ENCODE assay signal across 21 cellular contexts in genomic region chr20:10398834-10399369, GRCh38. TPM values are rescaled to one million over a fixed set of nuclear protein-coding genes. Genes with fewer than 3 reads are reported as not detected.
A peak's percentile ranks its signal among the peaks of the same experiment; 100 is the strongest.
DNase-seq lines count a peak whose midpoint lies in the region; ATAC-seq, FAIRE-seq and TF ChIP-seq lines count a peak whose summit lies in the region.
"Had no signal": no experiment of that assay in that cellular context is flagged by ENCODE, and none has a peak within 500 bp of the region (broad histone marks: within the 10 kb centered on the region; RNA-seq: fewer than 3 reads in every experiment).

No MANE protein-coding gene starts in this region.

- H4K5ac ChIP-seq in mesendoderm (ENCODE audit: low read length): no peak overlapping the region

- TF ChIP-seq EP300 in HepG2 (IDR thresholded peaks at IDR 0.05; ENCODE audit: low read depth in 2 of 2, low read length in 2 of 2): no peak
- no peak for TF ChIP-seq EP300 in HepG2 (CRISPR knock-in tag; IDR thresholded peaks at IDR 0.05; ENCODE audit: borderline replicate concordance)

- no peaks in the 10 kb centered on the region for H3K79me2 ChIP-seq in HepG2 (ENCODE audit: insufficient read depth, low read length)
- no peaks in the 10 kb centered on the region for H3K79me2 ChIP-seq in mesendoderm (ENCODE audit: control insufficient read depth, insufficient read depth, low read length)

- no peak overlapping the region for H4K8ac ChIP-seq in mesendoderm (ENCODE audit: low read depth, low read length)

- H2BK5ac ChIP-seq in mesendoderm (ENCODE audit: low read length): no peak overlapping the region

- BruUV-seq in HepG2 (replicated peaks; lab: Mats Ljungman, UMichigan): no TSS peak

- FAIRE-seq in HepG2 (lab: Jason Lieb, UNC): no peak
- FAIRE-seq: GM12891, GM18507, H1 had no signal

- H3K36me3 ChIP-seq in HepG2 (replicated peaks in 1 of 2; ENCODE audit: control insufficient read depth in 1 of 2, insufficient read depth in 2 of 2, low read length in 2 of 2) (no peaks in the 10 kb centered on the region), right lobe of liver (no peaks in the 10 kb centered on the region), HEK293 (ENCODE audit: control insufficient read depth in 2 of 2, insufficient read depth in 1 of 2, low read length in 2 of 2) (no peaks in the 10 kb centered on the region), mesendoderm (ENCODE audit: control insufficient read depth, insufficient read depth, low read length) (no peaks in the 10 kb centered on the region), uterus (no peaks in the 10 kb centered on the region)

- H3K4me2 ChIP-seq in HepG2 (ENCODE audit: low read depth, low read length) (no peak overlapping the region), mesendoderm (ENCODE audit: low read length) (no peak overlapping the region)

- no peak overlapping the region for H3K56ac ChIP-seq in mesendoderm (ENCODE audit: low read length)

- no peak overlapping the region for H2AK5ac ChIP-seq in mesendoderm (ENCODE audit: low read length)

- H3K4me1 ChIP-seq in HepG2 (ENCODE audit: insufficient read depth, low read length): peaks cover 7% of the 10 kb centered on the region
- H3K4me1 ChIP-seq in right lobe of liver: no peaks in the 10 kb centered on the region
- no peaks in the 10 kb centered on the region for H3K4me1 ChIP-seq in HEK293 (ENCODE audit: control insufficient read depth, insufficient read depth, low read length)
- no peaks in the 10 kb centered on the region for H3K4me1 ChIP-seq in mesendoderm (ENCODE audit: control insufficient read depth, low read depth, low read length)
- H3K4me1 ChIP-seq in uterus: no peaks in the 10 kb centered on the region

- no peak for TF ChIP-seq RAD21 in HepG2 (CRISPR knock-in tag; IDR thresholded peaks at IDR 0.05)

- no peak overlapping the region for H3K18ac ChIP-seq in mesendoderm (ENCODE audit: low read length)

- H2BK15ac ChIP-seq in mesendoderm (replicated peaks; ENCODE audit: low read depth): no peak overlapping the region

- TF ChIP-seq CTCF in HepG2 (CRISPR knock-in tag; IDR thresholded peaks at IDR 0.05) (no peak), right lobe of liver (IDR thresholded peaks at IDR 0.05) (no peak), HEK293 (tag by site-specific recombination; IDR thresholded peaks at IDR 0.05) (no peak), uterus (IDR thresholded peaks at IDR 0.05) (no peak)

- POLR2A ChIA-PET in HepG2 (lab: Yijun Ruan, JAX): no interaction called here
- POLR2A ChIA-PET in HEK293 (lab: Yijun Ruan, JAX): no interaction called here

- H3K27me3 ChIP-seq in HepG2 (ENCODE audit: control insufficient read depth in 1 of 2, insufficient read depth in 2 of 2, low read length in 2 of 2) (no peaks in the 10 kb centered on the region), right lobe of liver (no peaks in the 10 kb centered on the region), mesendoderm (ENCODE audit: insufficient read depth, low read length, poor library complexity) (no peaks in the 10 kb centered on the region), uterus (no peaks in the 10 kb centered on the region)

- H3K23ac ChIP-seq in mesendoderm (ENCODE audit: low read length): no peak overlapping the region

- H3K4me3 ChIP-seq in HepG2 (replicated peaks in 1 of 3; ENCODE audit: insufficient read depth in 1 of 3, low read depth in 2 of 3, low read length in 3 of 3): no peak overlapping the region
- no peak overlapping the region for H3K4me3 ChIP-seq in right lobe of liver
- H3K4me3 ChIP-seq in HEK293 (ENCODE audit: low read depth, low read length): no peak overlapping the region
- H3K4me3 ChIP-seq in mesendoderm (ENCODE audit: low read length): no peak overlapping the region
- H3K4me3 ChIP-seq in uterus: no peak overlapping the region

- in situ Hi-C loops in HepG2 (cut with HindIII; ENCODE audit: extremely low pct_ligation_motif_present, low pct_unique_long_range_greater_than_20kb): no loop called here

- H3K9ac ChIP-seq in HepG2 (ENCODE audit: insufficient read depth, low read depth, low read length) (no peak overlapping the region), mesendoderm (ENCODE audit: low read length) (no peak overlapping the region)

- H4K20me1 ChIP-seq in HepG2 (ENCODE audit: insufficient read depth, low read length): no peaks in the 10 kb centered on the region

- DNase-seq in HepG2 (ENCODE audit: low spot score) (peak; percentile 34), right lobe of liver (no peak), mesendoderm (peak; percentile 30), NCI-H187 treated with DMSO at 0.1 percent for 48 hours (lab: John Stamatoyannopoulos, UW) (no peak), uterus (no peak)
- DNase-seq: 8988T; C1 segment of cervical spinal cord; Calu3; CD4-positive, alpha-beta memory T cell; COR-L47; DMS53; DMS79 treated with DMSO at 0.1 percent for 48 hours; GF-D8; H9; HFFc6 had no signal

- H3K27ac ChIP-seq in HepG2 (ENCODE audit: extremely low read length, insufficient read depth, low read length) (no peak overlapping the region), right lobe of liver (no peak overlapping the region), HEK293 (ENCODE audit: extremely low read depth, low read depth, low read length) (no peak overlapping the region), mesendoderm (ENCODE audit: low read depth, low read length) (no peak overlapping the region), uterus (no peak overlapping the region)

- ATAC-seq in HepG2 (peak; percentile 96), right lobe of liver (no peak), GM19351 (IDR thresholded peaks at IDR 0.05; ENCODE audit: unreplicated experiment) (no peak)
- ATAC-seq: HCT116 had no signal

- H2BK120ac ChIP-seq in mesendoderm (ENCODE audit: low read depth, low read length): no peak overlapping the region

- CTCF ChIA-PET in HepG2 (lab: Yijun Ruan, JAX; ENCODE audit: low intra/inter-chr PET ratio, low total read pairs) (no interaction called here), HEK293 (lab: Yijun Ruan, JAX) (no interaction called here)

- no peak overlapping the region for H2AFZ ChIP-seq in HepG2 (ENCODE audit: low read length)

- WGBS in HepG2 (ENCODE audit: low lambda C conversion rate): 17% methylated on average over 3 of the region's 3 CpGs
- 81% methylated on average over 3 of the region's 3 CpGs for WGBS in right lobe of liver (ENCODE audit: insufficient coverage, low coverage, low lambda C conversion rate, missing lambda C conversion rate)
- WGBS in mesendoderm (ENCODE audit: extremely low coverage, insufficient coverage, low lambda C conversion rate): no CpG with 5 or more reads among the region's 3 CpGs

- no peaks in the 10 kb centered on the region for H3K9me3 ChIP-seq in HepG2 (ENCODE audit: low read length)
- no peaks in the 10 kb centered on the region for H3K9me3 ChIP-seq in right lobe of liver
- H3K9me3 ChIP-seq in HEK293 (ENCODE audit: control insufficient read depth, insufficient read depth, low read depth, low read length): no peaks in the 10 kb centered on the region
- no peaks in the 10 kb centered on the region for H3K9me3 ChIP-seq in uterus

- H3K4ac ChIP-seq in mesendoderm (ENCODE audit: low read depth, low read length): no peak overlapping the region

- intact Hi-C loops in HepG2 (cut with micrococcal nuclease; ENCODE audit: unreplicated experiment) (no loop called here), right lobe of liver (cut with DNase I) (no loop called here), uterus (cut with DNase I; ENCODE audit: low total_unique reads) (no loop called here)

- no peak for TF ChIP-seq POLR2A in HepG2 (IDR thresholded peaks at IDR 0.05; ENCODE audit: insufficient read depth in 1 of 2, low read depth in 2 of 2, low read length in 2 of 2)
- no peak for TF ChIP-seq POLR2A in right lobe of liver (IDR thresholded peaks at IDR 0.05)
- TF ChIP-seq POLR2A in uterus (IDR thresholded peaks at IDR 0.05): no peak

- no peaks in the 10 kb centered on the region for H3K79me1 ChIP-seq in mesendoderm (ENCODE audit: low read length)

RNA-seq across cellular contexts. Expression of gene MKKS, which starts 35.1 kb away (rescaled TPM):
- total RNA-seq in HepG2 (2016; rRNA removed; fragmentation: Illumina TruSeq; extraction: Trizol) (26.7 and 44.8 TPM in 2 replicates), right lobe of liver (10 to 100 TPM; 11.4 to 17.6 (median 12.1) TPM), uterus (10 to 100 TPM; 15.9 to 27.9 (median 20.3) TPM)
- 5.3 and 6.8 TPM in 2 replicates for total RNA-seq in HepG2 (2016; cell fraction: cytosol; rRNA removed; fragmentation: Illumina TruSeq; extraction: Trizol; ENCODE audit: low read depth)
- total RNA-seq in HepG2 (2016; cell fraction: insoluble cytoplasmic fraction; rRNA removed; fragmentation: Illumina TruSeq; extraction: Trizol): 25.8 and 43.2 TPM in 2 replicates
- 38.7 and 41.1 TPM in 2 replicates for total RNA-seq in HepG2 (2016; cell fraction: membrane; rRNA removed; fragmentation: Illumina TruSeq; extraction: Trizol)
- total RNA-seq in HepG2 (2016; cell fraction: nucleus; rRNA removed; fragmentation: Illumina TruSeq; extraction: Trizol): 19.6 and 20.4 TPM in 2 replicates
- polyA plus RNA-seq in HepG2 (2011; rRNA removed): 29.7 and 34.5 TPM in 2 replicates
- 14.1 and 21.7 TPM in 2 replicates for polyA plus RNA-seq in HepG2 (2011; cell fraction: cytosol; rRNA removed)
- polyA plus RNA-seq in HepG2 (2011; cell fraction: nucleus; rRNA removed): 10.6 and 13.5 TPM in 2 replicates
- 23.4 and 27.8 TPM in 2 replicates for polyA plus RNA-seq in HepG2 (2012)
- 8.1 and 13.3 TPM in 2 replicates for polyA plus RNA-seq in HepG2 (2016; cell fraction: cytosol; fragmentation: Illumina TruSeq; extraction: Trizol; ENCODE audit: low read depth)
- polyA plus RNA-seq in HepG2 (2016; cell fraction: insoluble cytoplasmic fraction; fragmentation: Illumina TruSeq; extraction: Trizol; ENCODE audit: low read depth): 46.7 and 49.7 TPM in 2 replicates
- 27.1 and 37.0 TPM in 2 replicates for polyA plus RNA-seq in HepG2 (2016; cell fraction: membrane; fragmentation: Illumina TruSeq; extraction: Trizol; ENCODE audit: low read depth)
- 28.9 and 30.4 TPM in 2 replicates for polyA plus RNA-seq in HepG2 (2016; cell fraction: nucleus; fragmentation: Illumina TruSeq; extraction: Trizol; ENCODE audit: insufficient read depth, low read depth)
- polyA minus RNA-seq in HepG2 (2011; rRNA and poly(A)+ RNA removed; ENCODE audit: low replicate concordance): 5.5 and 13.2 TPM in 2 replicates
- 8.6 and 10.6 TPM in 2 replicates for polyA minus RNA-seq in HepG2 (2011; cell fraction: cytosol; rRNA and poly(A)+ RNA removed)
- polyA minus RNA-seq in HepG2 (2011; cell fraction: nucleus; rRNA and poly(A)+ RNA removed): 13.6 and 26.7 TPM in 2 replicates
- polyA plus RNA-seq in mesendoderm (2013, experiment 1 of 2): 12.4 TPM
- polyA plus RNA-seq in mesendoderm (2013, experiment 2 of 2): 12.7 TPM

RNA-seq across cellular contexts. Expression of gene SLX4IP, which starts 36.2 kb away (rescaled TPM):
- total RNA-seq in HepG2 (2016; rRNA removed; fragmentation: Illumina TruSeq; extraction: Trizol): 7.3 and 9.5 TPM in 2 replicates
- total RNA-seq in HepG2 (2016; cell fraction: cytosol; rRNA removed; fragmentation: Illumina TruSeq; extraction: Trizol; ENCODE audit: low read depth): 0.81 and 0.97 TPM in 2 replicates
- total RNA-seq in HepG2 (2016; cell fraction: insoluble cytoplasmic fraction; rRNA removed; fragmentation: Illumina TruSeq; extraction: Trizol): 6.8 and 8.5 TPM in 2 replicates
- 3.8 and 4.3 TPM in 2 replicates for total RNA-seq in HepG2 (2016; cell fraction: membrane; rRNA removed; fragmentation: Illumina TruSeq; extraction: Trizol)
- 9.5 and 10.9 TPM in 2 replicates for total RNA-seq in HepG2 (2016; cell fraction: nucleus; rRNA removed; fragmentation: Illumina TruSeq; extraction: Trizol)
- polyA plus RNA-seq in HepG2 (2011; rRNA removed): 3.1 and 3.6 TPM in 2 replicates
- polyA plus RNA-seq in HepG2 (2011; cell fraction: cytosol; rRNA removed): 1.6 and 1.8 TPM in 2 replicates
- polyA plus RNA-seq in HepG2 (2011; cell fraction: nucleus; rRNA removed): 5.5 and 5.7 TPM in 2 replicates
- 2.5 and 3.1 TPM in 2 replicates for polyA plus RNA-seq in HepG2 (2012)
- 0.32 and 0.38 TPM in 2 replicates for polyA plus RNA-seq in HepG2 (2016; cell fraction: cytosol; fragmentation: Illumina TruSeq; extraction: Trizol; ENCODE audit: low read depth)
- 4.0 TPM in 2 replicates for polyA plus RNA-seq in HepG2 (2016; cell fraction: insoluble cytoplasmic fraction; fragmentation: Illumina TruSeq; extraction: Trizol; ENCODE audit: low read depth)
- polyA plus RNA-seq in HepG2 (2016; cell fraction: membrane; fragmentation: Illumina TruSeq; extraction: Trizol; ENCODE audit: low read depth): 1.1 and 1.2 TPM in 2 replicates
- polyA plus RNA-seq in HepG2 (2016; cell fraction: nucleus; fragmentation: Illumina TruSeq; extraction: Trizol; ENCODE audit: insufficient read depth, low read depth): 9.4 and 10.0 TPM in 2 replicates
- polyA minus RNA-seq in HepG2 (2011; rRNA and poly(A)+ RNA removed; ENCODE audit: low replicate concordance): 4.8 and 8.5 TPM in 2 replicates
- 7.0 and 7.6 TPM in 2 replicates for polyA minus RNA-seq in HepG2 (2011; cell fraction: cytosol; rRNA and poly(A)+ RNA removed)
- polyA minus RNA-seq in HepG2 (2011; cell fraction: nucleus; rRNA and poly(A)+ RNA removed): 17.0 and 21.4 TPM in 2 replicates
- 1 to 10 TPM; 2.0 to 4.0 (median 3.5) TPM for total RNA-seq in right lobe of liver
- polyA plus RNA-seq in mesendoderm (2013, experiment 1 of 2): 2.2 TPM
- polyA plus RNA-seq in mesendoderm (2013, experiment 2 of 2): 2.4 TPM
- 1 to 10 TPM in 3 of 4 donors, under 1 TPM in 1; 0.51 to 7.1 (median 2.0) TPM for total RNA-seq in uterus

Comparison
In these comparisons a context has a peak if more than half of its experiments do, and no peak if none do; other contexts are left out.
1. DNase-seq: peak in HepG2 (single experiment) and mesendoderm (single experiment); none in right lobe of liver (0 of 3), NCI-H187 treated with DMSO at 0.1 percent for 48 hours (single experiment) and uterus (0 of 2).
2. Of the 63 proteins assayed by ChIP-seq in both HepG2 and HEK293: peak only in HepG2: none; only in HEK293: ATF2; in both: none; in neither: 62.